In the genomic region with DNA sequence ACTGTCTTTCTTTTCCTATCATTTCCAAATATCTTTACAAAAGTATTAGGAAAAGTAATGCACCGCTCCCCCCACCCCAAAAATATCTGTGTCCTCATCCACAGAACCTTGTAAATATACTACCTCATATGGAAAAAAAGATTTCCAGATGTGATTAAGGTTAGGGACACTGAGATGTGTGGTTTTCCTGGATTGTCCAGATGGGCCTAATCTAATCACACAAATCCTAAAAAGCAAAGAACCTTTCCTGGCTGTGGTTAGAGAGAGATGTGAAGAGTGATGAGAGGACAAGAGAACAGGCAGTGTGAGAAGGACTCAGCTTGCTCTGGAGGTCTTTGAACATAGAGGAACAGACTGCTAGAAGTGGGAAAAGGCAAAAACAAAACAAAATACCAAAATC, we compare ENCODE assay signal across 23 cellular contexts.
DNase-seq lines count a peak whose midpoint lies in the region; ATAC-seq, FAIRE-seq and TF ChIP-seq lines count a peak whose summit lies in the region.
"Had no signal": no experiment of that assay in that cellular context is flagged by ENCODE, and none has a peak within 500 bp of the region (broad histone marks: within the 10 kb centered on the region; RNA-seq: fewer than 3 reads in every experiment).

No MANE protein-coding gene starts in this region.

- H4K20me1 ChIP-seq in H1 (replicated peaks in 1 of 2; ENCODE audit: control insufficient read depth in 1 of 2, insufficient read depth in 2 of 2, low read length in 2 of 2) (no peaks in the 10 kb centered on the region), neural progenitor cell (ENCODE audit: low read depth) (no peaks in the 10 kb centered on the region)
- H4K20me1 ChIP-seq: BLaER1 had no signal

- H3K27me3 ChIP-seq in H1 (replicated peaks in 1 of 4; ENCODE audit: control insufficient read depth in 3 of 4, extremely low read depth in 1 of 4, insufficient read depth in 3 of 4, low read length in 3 of 4) (no peaks in the 10 kb centered on the region), neural progenitor cell (no peaks in the 10 kb centered on the region)
- H3K27me3 ChIP-seq: BLaER1 had no signal

- no peak overlapping the region for H2AK5ac ChIP-seq in H1 (ENCODE audit: low read depth, low read length)

- H3K23ac ChIP-seq in H1 (ENCODE audit: insufficient read length): no peak overlapping the region

- H3K36me3 ChIP-seq in H1 (ENCODE audit: control insufficient read depth in 2 of 4, insufficient read depth in 4 of 4, low read length in 3 of 4) (no peaks in the 10 kb centered on the region), neural progenitor cell (no peaks in the 10 kb centered on the region), kidney (ENCODE audit: control insufficient read depth in 1 of 2, insufficient read depth in 2 of 2, low read length in 2 of 2) (no peaks in the 10 kb centered on the region)
- H3K36me3 ChIP-seq: BLaER1 had no signal

- H3K23me2 ChIP-seq in H1 (ENCODE audit: low read depth, low read length): no peaks in the 10 kb centered on the region

- H3K27me3 Mint-ChIP-seq in neural progenitor cell (ENCODE audit: insufficient read depth, low read depth): peaks cover 2% of the 10 kb centered on the region
- H3K27me3 Mint-ChIP-seq: B cell; CD4-positive, CD25-positive, alpha-beta regulatory T cell had no signal

- H3K79me2 ChIP-seq in H1 (ENCODE audit: control insufficient read depth in 1 of 2, insufficient read depth in 2 of 2, low read length in 2 of 2) (no peaks in the 10 kb centered on the region), neural progenitor cell (ENCODE audit: low read depth) (no peaks in the 10 kb centered on the region)

- no peak overlapping the region for H3K14ac ChIP-seq in H1 (ENCODE audit: insufficient read length)

- H4K5ac ChIP-seq in H1 (ENCODE audit: insufficient read length, low read depth, low read length): no peak overlapping the region

- H2BK15ac ChIP-seq in H1 (ENCODE audit: low read length): no peak overlapping the region

- H3K79me1 ChIP-seq in H1 (ENCODE audit: low read depth, low read length): no peaks in the 10 kb centered on the region

- H3K18ac ChIP-seq in H1 (ENCODE audit: extremely low read depth, low read length): no peak overlapping the region

- CTCF ChIA-PET in H1 (lab: Charles Lee; ENCODE audit: partially characterized antibody): no interaction called here

- H3K27ac Mint-ChIP-seq in neural progenitor cell: no peak overlapping the region
- H3K27ac Mint-ChIP-seq: B cell; CD4-positive, CD25-positive, alpha-beta regulatory T cell; CD8-positive, alpha-beta T cell; H9 had no signal

- no peaks in the 10 kb centered on the region for H3K9me3 Mint-ChIP-seq in neural progenitor cell
- H3K9me3 Mint-ChIP-seq: H9 had no signal

- no peak overlapping the region for H2BK5ac ChIP-seq in H1 (ENCODE audit: low read depth, low read length)

- no peak overlapping the region for H2BK20ac ChIP-seq in H1 (ENCODE audit: low read length)

- TF ChIP-seq CTCF in H1 (IDR thresholded peaks at IDR 0.05; ENCODE audit: control extremely low read depth in 1 of 3, insufficient read depth in 1 of 3, low read depth in 1 of 3, low read length in 3 of 3): no peak
- TF ChIP-seq CTCF in neural progenitor cell (IDR thresholded peaks at IDR 0.05): no peak
- TF ChIP-seq CTCF in kidney (IDR thresholded peaks at IDR 0.05; ENCODE audit: borderline replicate concordance, extremely low read depth, insufficient read depth): no peak

- H3K4me2 ChIP-seq in H1 (ENCODE audit: insufficient read depth in 1 of 2, low read depth in 2 of 2, low read length in 2 of 2) (no peak overlapping the region), neural progenitor cell (no peak overlapping the region)
- H3K4me2 ChIP-seq: BLaER1 had no signal

- no peak overlapping the region for H3K27ac ChIP-seq in H1 (ENCODE audit: low read depth, low read length)
- no peak overlapping the region for H3K27ac ChIP-seq in neural progenitor cell
- no peak overlapping the region for H3K27ac ChIP-seq in kidney (ENCODE audit: low read depth in 2 of 2, low read length in 2 of 2)
- H3K27ac ChIP-seq: 22Rv1, BLaER1, C4-2B, GM23248 had no signal

- WGBS in H1 (ENCODE audit: extremely low coverage in 1 of 2, insufficient coverage in 1 of 2, insufficient read length in 1 of 2, insufficient replicate concordance in 2 of 2, low coverage in 1 of 2, low lambda C conversion rate in 2 of 2, missing lambda C conversion rate in 1 of 2), 2 experiments: 93% methylated on average over 1 of the region's 1 CpG; no CpG with 5 or more reads in 1 of the 2 experiments

- H3K56ac ChIP-seq in H1 (replicated peaks; ENCODE audit: insufficient read length, low read depth, low read length): no peak overlapping the region

- no peak overlapping the region for H3K4me3 Mint-ChIP-seq in neural progenitor cell
- H3K4me3 Mint-ChIP-seq: B cell; CD4-positive, CD25-positive, alpha-beta regulatory T cell; CD8-positive, alpha-beta T cell; H9 had no signal

- no peaks in the 10 kb centered on the region for H3K36me3 Mint-ChIP-seq in neural progenitor cell
- H3K36me3 Mint-ChIP-seq: CD4-positive, CD25-positive, alpha-beta regulatory T cell; CD8-positive, alpha-beta T cell had no signal

- H3K4me1 ChIP-seq in H1 (replicated peaks in 1 of 4; ENCODE audit: control insufficient read depth in 3 of 4, insufficient read depth in 4 of 4, low read length in 3 of 4) (no peaks in the 10 kb centered on the region), neural progenitor cell (no peaks in the 10 kb centered on the region), kidney (ENCODE audit: control insufficient read depth in 1 of 2, insufficient read depth in 1 of 2, low read depth in 1 of 2, low read length in 2 of 2) (no peaks in the 10 kb centered on the region)
- H3K4me1 ChIP-seq: BLaER1, Caco-2 had no signal

- POLR2A ChIA-PET in H1 (lab: Charles Lee; ENCODE audit: partially characterized antibody): no interaction called here

- H3K9me3 ChIP-seq in H1 (ENCODE audit: insufficient read depth in 2 of 2, low read depth in 1 of 2, low read length in 1 of 2) (no peaks in the 10 kb centered on the region), neural progenitor cell (ENCODE audit: low read depth) (no peaks in the 10 kb centered on the region), kidney (ENCODE audit: control insufficient read depth in 1 of 2, low read length in 2 of 2) (no peaks in the 10 kb centered on the region)
- H3K9me3 ChIP-seq: BLaER1, Caco-2 had no signal

- ATAC-seq in HG03460 (IDR thresholded peaks at IDR 0.05; ENCODE audit: unreplicated experiment): no peak
- ATAC-seq: CD8-positive, alpha-beta T cell; HCT116 had no signal

- H2BK12ac ChIP-seq in H1 (ENCODE audit: low read depth, low read length): no peak overlapping the region

- TF ChIP-seq POLR2A in H1 (IDR thresholded peaks at IDR 0.05; ENCODE audit: control extremely low read depth in 1 of 2, low read depth in 2 of 2, low read length in 2 of 2): no peak

- intact Hi-C loops in kidney (cut with DNase I): no loop called here

- H2BK120ac ChIP-seq in H1 (replicated peaks; ENCODE audit: low read depth, low read length): no peak overlapping the region

- no peak overlapping the region for H4K91ac ChIP-seq in H1 (replicated peaks; ENCODE audit: insufficient read length, low read length)

- H3K9ac ChIP-seq in H1 (replicated peaks in 1 of 4; ENCODE audit: extremely low read depth in 1 of 4, low read depth in 3 of 4, low read length in 3 of 4): no peak overlapping the region
- H3K9ac ChIP-seq in neural progenitor cell: no peak overlapping the region
- no peak overlapping the region for H3K9ac ChIP-seq in kidney (ENCODE audit: low read length in 2 of 2)
- H3K9ac ChIP-seq: BLaER1, GM23248 had no signal

- H3K4me3 ChIP-seq in H1 (ENCODE audit: extremely low read depth in 1 of 4, insufficient read depth in 2 of 4, low read depth in 3 of 4, low read length in 4 of 4): no peak overlapping the region
- no peak overlapping the region for H3K4me3 ChIP-seq in neural progenitor cell
- no peak overlapping the region for H3K4me3 ChIP-seq in kidney (ENCODE audit: low read length in 2 of 2)
- H3K4me3 ChIP-seq: BLaER1, GM23248 had no signal

- TF ChIP-seq EP300 in H1 (IDR thresholded peaks at IDR 0.05; ENCODE audit: borderline replicate concordance in 1 of 2, low read depth in 2 of 2, low read length in 2 of 2): no peak

- DNase-seq in NCI-H82 (lab: John Stamatoyannopoulos, UW): peak; percentile 45
- no peak for DNase-seq in NCI-H82 treated with DMSO at 0.1 percent for 48 hours (lab: John Stamatoyannopoulos, UW; ENCODE audit: unreplicated experiment)
- no peak for DNase-seq in H1 (ENCODE audit: low read depth in 1 of 2, low spot score in 2 of 2)
- DNase-seq in neural progenitor cell (ENCODE audit: low spot score): no peak
- DNase-seq in kidney: no peak
- no peak for DNase-seq in NCI-H1436 (lab: John Stamatoyannopoulos, UW)
- DNase-seq: Caco-2; CD4-positive, CD25-positive, alpha-beta regulatory T cell; CD8-positive, alpha-beta T cell; DMS153; DND-41; GM23248; H9 had no signal

- H3F3A ChIP-seq in neural progenitor cell (ENCODE audit: low read depth): no peaks in the 10 kb centered on the region

- no peak overlapping the region for H4K8ac ChIP-seq in H1 (ENCODE audit: extremely low read depth, insufficient read depth, low read length)

- H2AFZ ChIP-seq in H1 (ENCODE audit: low read length): peak overlapping the region; percentile 55; the same call in 1 of the 2 replicates
- peak overlapping the region; percentile 40 for H2AFZ ChIP-seq in neural progenitor cell (replicated peaks)
- H2AFZ ChIP-seq: GM23248 had no signal

- TF ChIP-seq RAD21 in H1 (IDR thresholded peaks at IDR 0.05 in 1 of 2, conservative IDR thresholded peaks at IDR 0.05 in 1 of 2; ENCODE audit: low read depth in 2 of 2, low read length in 2 of 2): no peak

- no peaks in the 10 kb centered on the region for H3K4me1 Mint-ChIP-seq in neural progenitor cell
- H3K4me1 Mint-ChIP-seq: B cell; CD4-positive, CD25-positive, alpha-beta regulatory T cell; H9 had no signal

- H3K4ac ChIP-seq in H1 (replicated peaks; ENCODE audit: insufficient read length, low read depth, low read length): no peak overlapping the region

- FAIRE-seq in H1 (lab: Jason Lieb, UNC): no peak
- no peak for FAIRE-seq in kidney (lab: Jason Lieb, UNC)
- FAIRE-seq: A204.1, G401.6, GM12892, GM19239 had no signal

TF ChIP-seq in H1, 55 proteins besides CTCF, POLR2A, EP300 and RAD21:
- TF ChIP-seq, protein P1, sequence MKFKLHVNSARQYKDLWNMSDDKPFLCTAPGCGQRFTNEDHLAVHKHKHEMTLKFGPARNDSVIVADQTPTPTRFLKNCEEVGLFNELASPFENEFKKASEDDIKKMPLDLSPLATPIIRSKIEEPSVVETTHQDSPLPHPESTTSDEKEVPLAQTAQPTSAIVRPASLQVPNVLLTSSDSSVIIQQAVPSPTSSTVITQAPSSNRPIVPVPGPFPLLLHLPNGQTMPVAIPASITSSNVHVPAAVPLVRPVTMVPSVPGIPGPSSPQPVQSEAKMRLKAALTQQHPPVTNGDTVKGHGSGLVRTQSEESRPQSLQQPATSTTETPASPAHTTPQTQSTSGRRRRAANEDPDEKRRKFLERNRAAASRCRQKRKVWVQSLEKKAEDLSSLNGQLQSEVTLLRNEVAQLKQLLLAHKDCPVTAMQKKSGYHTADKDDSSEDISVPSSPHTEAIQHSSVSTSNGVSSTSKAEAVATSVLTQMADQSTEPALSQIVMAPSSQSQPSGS (IDR thresholded peaks at IDR 0.05; ENCODE audit: low read length): no peak
- no peak for TF ChIP-seq CHD2 (IDR thresholded peaks at IDR 0.05; ENCODE audit: low read length)
- no peak for TF ChIP-seq KDM5A (IDR thresholded peaks at IDR 0.05; ENCODE audit: low read length)
- no peak for TF ChIP-seq CHD1 (IDR thresholded peaks at IDR 0.05; ENCODE audit: low read depth, low read length)
TF ChIP-seq in H1: peak in this region for 0.
